2 cellular contexts compared by ENCODE assay signal in genomic region chr4:95462946-95463345, GRCh38.
TF ChIP-seq lines count a peak whose summit lies in the region.

No MANE protein-coding gene starts in this region.

TF ChIP-seq in IMR-90, 13 proteins besides CTCF, POLR2A, EP300 and RAD21:
- no peak for TF ChIP-seq MXI1 (IDR thresholded peaks at IDR 0.05; ENCODE audit: borderline replicate concordance, low read depth, low read length)
- TF ChIP-seq ELK1 (IDR thresholded peaks at IDR 0.05; ENCODE audit: borderline replicate concordance, low read depth, low read length): no peak
- TF ChIP-seq CHD1 (IDR thresholded peaks at IDR 0.05; ENCODE audit: low read depth, low read length): no peak
- TF ChIP-seq BHLHE40 (IDR thresholded peaks at IDR 0.05; ENCODE audit: low read depth, low read length): no peak
- TF ChIP-seq NFE2L2 (IDR thresholded peaks at IDR 0.05; ENCODE audit: low read depth, low read length): no peak
- TF ChIP-seq MAZ (IDR thresholded peaks at IDR 0.05; ENCODE audit: borderline replicate concordance, low read depth, low read length): no peak
- TF ChIP-seq SMC3 (IDR thresholded peaks at IDR 0.05; ENCODE audit: low read depth, low read length): no peak
- TF ChIP-seq USF2 (IDR thresholded peaks at IDR 0.05; ENCODE audit: low read depth, low read length): no peak
- TF ChIP-seq MAFK (IDR thresholded peaks at IDR 0.05; ENCODE audit: low read depth, low read length): no peak
- TF ChIP-seq FOS (IDR thresholded peaks at IDR 0.05; ENCODE audit: low read depth, low read length): no peak
- TF ChIP-seq CEBPB (IDR thresholded peaks at IDR 0.05; ENCODE audit: low read depth, low read length): no peak
- no peak for TF ChIP-seq RCOR1 (IDR thresholded peaks at IDR 0.05; ENCODE audit: insufficient replicate concordance, low read length)
- no peak for TF ChIP-seq RFX5 (IDR thresholded peaks at IDR 0.05; ENCODE audit: low read depth, low read length)

TF ChIP-seq in H1, 55 proteins besides CTCF, POLR2A, EP300 and RAD21:
- TF ChIP-seq SIRT6 (IDR thresholded peaks at IDR 0.05; ENCODE audit: low read length) (no peak), ATF2 (IDR thresholded peaks at IDR 0.05; ENCODE audit: low read length) (no peak), CHD2 (IDR thresholded peaks at IDR 0.05; ENCODE audit: low read length) (no peak), KDM5A (IDR thresholded peaks at IDR 0.05; ENCODE audit: low read length) (no peak), JUN (IDR thresholded peaks at IDR 0.05; ENCODE audit: low read depth, low read length) (no peak), SRF (IDR thresholded peaks at IDR 0.05; ENCODE audit: low read depth, low read length) (no peak), NANOG (IDR thresholded peaks at IDR 0.05; ENCODE audit: insufficient read depth, low read depth, low read length, poor library complexity, severe bottlenecking) (no peak), ASH2L (IDR thresholded peaks at IDR 0.05; ENCODE audit: low read length) (no peak), ZNF274 (IDR thresholded peaks at IDR 0.05; ENCODE audit: borderline replicate concordance, extremely low read depth, low read length) (no peak), BACH1 (IDR thresholded peaks at IDR 0.05; ENCODE audit: low read length) (no peak)
